8 cellular contexts compared by ENCODE assay signal in genomic region chr7:25216837-25217236, GRCh38.
DNase-seq lines count a peak whose midpoint lies in the region; ATAC-seq and TF ChIP-seq lines count a peak whose summit lies in the region.

No MANE protein-coding gene starts in this region.

- DNase-seq in CMK (ENCODE audit: low read depth), result peak; percentile 20
- peak; percentile 33 for DNase-seq in NCI-H748 treated with DMSO at 0.1 percent for 48 hours (lab: John Stamatoyannopoulos, UW)
- DNase-seq in choroid plexus epithelial cell (ENCODE audit: low read depth), result peak; percentile 70
- DNase-seq in midbrain (lab: John Stamatoyannopoulos, UW), result peak; percentile 75
- DNase-seq in T1000 (lab: John Stamatoyannopoulos, UW), result no peak

- ATAC-seq in HG02798 (IDR thresholded peaks at IDR 0.05; ENCODE audit: poor library complexity, unreplicated experiment) (peak; percentile 36), HG03442 (IDR thresholded peaks at IDR 0.05; ENCODE audit: unreplicated experiment) (no peak), HG02970 (IDR thresholded peaks at IDR 0.05; ENCODE audit: low FRiP score, unreplicated experiment) (no peak)

- TF ChIP-seq CTCF in choroid plexus epithelial cell (conservative IDR thresholded peaks at IDR 0.05; ENCODE audit: low read depth, low read length), result peak; percentile 64

- no peak overlapping the region for H3K4me3 ChIP-seq in choroid plexus epithelial cell (ENCODE audit: low read depth, low read length)
